In genomic region chr3:108099679-108100428, GRCh38 we compare ENCODE assay signal across 8 cellular contexts. TPM values are rescaled to one million over a fixed set of nuclear protein-coding genes. Genes with fewer than 3 reads are reported as not detected.
DNase-seq lines count a peak whose midpoint lies in the region; ATAC-seq and TF ChIP-seq lines count a peak whose summit lies in the region.

No MANE protein-coding gene starts in this region.

- TF ChIP-seq CTCF in GM10248 (IDR thresholded peaks at IDR 0.05; ENCODE audit: control extremely low read depth, extremely low read depth, low read depth, missing control alignments), result no peak
- TF ChIP-seq CTCF in KMS-11 (conservative IDR thresholded peaks at IDR 0.05; ENCODE audit: low read depth, low read length), result no peak
- no peak for TF ChIP-seq CTCF in fibroblast of villous mesenchyme (IDR thresholded peaks at IDR 0.05; ENCODE audit: insufficient read depth, low read depth, low read length)

- peak; percentile 23 for ATAC-seq in GM21390 (IDR thresholded peaks at IDR 0.05; ENCODE audit: unreplicated experiment)

- H3K4me3 ChIP-seq in KMS-11 (IDR thresholded peaks at IDR 0.05; ENCODE audit: insufficient read depth, low read depth, low read length), result peak overlapping the region; percentile 50
- H3K4me3 ChIP-seq in fibroblast of villous mesenchyme (ENCODE audit: low read depth, low read length), result no peak overlapping the region

- no peaks in the 10 kb centered on the region for H3K27me3 ChIP-seq in KMS-11 (ENCODE audit: insufficient read depth, low read depth)

- peaks cover 76% of the 10 kb centered on the region for H3K4me1 ChIP-seq in KMS-11 (ENCODE audit: low read depth, poor library complexity, severe bottlenecking)

- H2AFZ ChIP-seq in KMS-11 (ENCODE audit: low read depth), result peak overlapping the region; percentile 32

- H3K9ac ChIP-seq in KMS-11, result peak overlapping the region; percentile 84

- no peaks in the 10 kb centered on the region for H4K20me1 ChIP-seq in KMS-11 (ENCODE audit: insufficient read depth)

- peak overlapping the region; percentile 99 for H3K27ac ChIP-seq in KMS-11

- peak overlapping the region; percentile 98 for H3K4me2 ChIP-seq in KMS-11

- DNase-seq in GM10248 (ENCODE audit: extremely low spot score), result peak; percentile 18
- peak; percentile 11 for DNase-seq in fibroblast of villous mesenchyme (ENCODE audit: low read depth)
- DNase-seq in DMS53 (lab: John Stamatoyannopoulos, UW), result no peak
- DNase-seq in NCI-H2029 treated with DMSO at 0.1 percent for 48 hours (lab: John Stamatoyannopoulos, UW), result no peak
- no peak for DNase-seq in AG08395 (ENCODE audit: low spot score)
- DNase-seq in GM19238 (ENCODE audit: insufficient read length, low spot score), result no peak

- H3K36me3 ChIP-seq in KMS-11 (ENCODE audit: insufficient read depth), result no peaks in the 10 kb centered on the region

- POLR2A ChIA-PET in GM10248 (lab: Yijun Ruan, JAX), result no interaction called here

- CTCF ChIA-PET in GM10248 (lab: Yijun Ruan, JAX), result interaction anchor here (1.1 to 1.2 kb wide), 2 partner anchors 10 to 57 kb away, joined by 4 read pairs; no protein-coding TSS in a partner anchor

- H3K79me2 ChIP-seq in KMS-11 (ENCODE audit: insufficient read depth, low read depth), result no peaks in the 10 kb centered on the region

RNA-seq across cellular contexts. Expression of gene CD47, which starts 9.0 kb away (rescaled TPM):
- total RNA-seq in fibroblast of villous mesenchyme, result 38.3 and 76.4 TPM in 2 replicates

Comparison
In these comparisons a context has a peak if more than half of its experiments do, and no peak if none do; other contexts are left out.
1. DNase-seq: peak in GM10248 (single experiment) and fibroblast of villous mesenchyme (single experiment); none in DMS53 (single experiment), NCI-H2029 treated with DMSO at 0.1 percent for 48 hours (single experiment), AG08395 (single experiment) and GM19238 (single experiment).